Comparison of ENCODE assay signal across 20 cellular contexts in genomic region chr3:134459506-134460041, GRCh38. TPM values are rescaled to one million over a fixed set of nuclear protein-coding genes. Genes with fewer than 3 reads are reported as not detected.
DNase-seq lines count a peak whose midpoint lies in the region; TF ChIP-seq lines count a peak whose summit lies in the region.
"Had no signal": no experiment of that assay in that cellular context is flagged by ENCODE, and none has a peak within 500 bp of the region (broad histone marks: within the 10 kb centered on the region; RNA-seq: fewer than 3 reads in every experiment).

No MANE protein-coding gene starts in this region.

- H3K27ac ChIP-seq in esophagus muscularis mucosa (replicated peaks in 1 of 4) (no peak overlapping the region), osteoblast (ENCODE audit: low read depth, low read length) (peak overlapping the region; percentile 96), brain microvascular endothelial cell (no peak overlapping the region), caudate nucleus (ENCODE audit: low read depth, low read length) (no peak overlapping the region)
- H3K27ac ChIP-seq: BLaER1 treated with 17β-estradiol and CSF1 and Interleukin-3, amounts not matched to agents 10 nM and 100 nM; PC-9 had no signal

- TF ChIP-seq CTCF in HFFc6 (IDR thresholded peaks at IDR 0.05) (no peak), esophagus muscularis mucosa (IDR thresholded peaks at IDR 0.05) (no peak), osteoblast (IDR thresholded peaks at IDR 0.05; ENCODE audit: extremely low read depth, low read depth, low read length) (no peak), brain microvascular endothelial cell (IDR thresholded peaks at IDR 0.05; ENCODE audit: low read depth, low read length, missing control alignments) (no peak)

- WGBS in esophagus muscularis mucosa = 90% methylated on average over 5 of the region's 5 CpGs

- peaks cover 25 to 48% (median 37%) of the 10 kb centered on the region in 4 donors for H3K4me1 ChIP-seq in esophagus muscularis mucosa
- H3K4me1 ChIP-seq in osteoblast (ENCODE audit: insufficient read depth, low read length) = peaks cover 39% of the 10 kb centered on the region
- H3K4me1 ChIP-seq: BLaER1 treated with 17β-estradiol and CSF1 and Interleukin-3, amounts not matched to agents 10 nM and 100 nM had no signal

- no peak overlapping the region for H2AFZ ChIP-seq in osteoblast (ENCODE audit: low read length)
- H2AFZ ChIP-seq: PC-9 had no signal

- H4K20me1 ChIP-seq in osteoblast (ENCODE audit: insufficient read depth, low read length) = no peaks in the 10 kb centered on the region
- H4K20me1 ChIP-seq: BLaER1 treated with 17β-estradiol and CSF1 and Interleukin-3, amounts not matched to agents 10 nM and 100 nM had no signal

- peak; percentile 55 for DNase-seq in NCI-H82 (lab: John Stamatoyannopoulos, UW)
- no peak for DNase-seq in NCI-H82 treated with DMSO at 0.1 percent for 48 hours (lab: John Stamatoyannopoulos, UW; ENCODE audit: unreplicated experiment)
- DNase-seq in HFFc6 = no peak
- peak; percentile 60 for DNase-seq in esophagus muscularis mucosa (ENCODE audit: extremely low spot score)
- no peak for DNase-seq in osteoblast (ENCODE audit: insufficient read length, low spot score, missing footprints)
- DNase-seq in brain microvascular endothelial cell = no peak
- DNase-seq in caudate nucleus (lab: John Stamatoyannopoulos, UW) = no peak
- DNase-seq: 8988T; CD4-positive, alpha-beta memory T cell; Karpas-422; NCI-H1105 treated with DMSO at 0.1 percent for 48 hours; NCI-H2029 treated with DMSO at 0.1 percent for 48 hours; NCI-H2171 treated with DMSO at 0.1 percent for 48 hours; NCI-H446; NCI-H526 treated with DMSO at 0.1 percent for 48 hours; PC-9; RPMI8226; SIG-M5; SK-N-SH had no signal

- intact Hi-C loops in esophagus muscularis mucosa (cut with DNase I) = no loop called here

- TF ChIP-seq EP300 in esophagus muscularis mucosa (IDR thresholded peaks at IDR 0.05) = no peak

- no peaks in the 10 kb centered on the region; the same call in 1 of the 2 replicates for H3K9me3 Mint-ChIP-seq in HFFc6
- H3K9me3 Mint-ChIP-seq: CD4-positive, alpha-beta memory T cell had no signal

- peaks cover 10% of the 10 kb centered on the region for H3K27me3 Mint-ChIP-seq in HFFc6 (ENCODE audit: insufficient read depth)

- H3K9me3 ChIP-seq in esophagus muscularis mucosa = no peaks in the 10 kb centered on the region
- no peaks in the 10 kb centered on the region for H3K9me3 ChIP-seq in osteoblast (ENCODE audit: low read depth, low read length)
- H3K9me3 ChIP-seq: BLaER1 treated with 17β-estradiol and CSF1 and Interleukin-3, amounts not matched to agents 10 nM and 100 nM; SK-N-SH had no signal

- peak overlapping the region; percentile 53 for H3K27ac Mint-ChIP-seq in HFFc6
- H3K27ac Mint-ChIP-seq: CD4-positive, alpha-beta memory T cell had no signal

- no peaks in the 10 kb centered on the region for H3K36me3 Mint-ChIP-seq in HFFc6 (ENCODE audit: low read depth)
- H3K36me3 Mint-ChIP-seq: CD4-positive, alpha-beta memory T cell had no signal

- H3K4me3 Mint-ChIP-seq in HFFc6 = no peak overlapping the region
- H3K4me3 Mint-ChIP-seq: CD4-positive, alpha-beta memory T cell had no signal

- H3K36me3 ChIP-seq in esophagus muscularis mucosa = no peaks in the 10 kb centered on the region
- H3K36me3 ChIP-seq in osteoblast (ENCODE audit: insufficient read depth, low read length) = no peaks in the 10 kb centered on the region
- H3K36me3 ChIP-seq in brain microvascular endothelial cell (replicated peaks) = no peaks in the 10 kb centered on the region
- H3K36me3 ChIP-seq: BLaER1 treated with 17β-estradiol and CSF1 and Interleukin-3, amounts not matched to agents 10 nM and 100 nM had no signal

- H3K27me3 ChIP-seq in esophagus muscularis mucosa (no peaks in the 10 kb centered on the region), osteoblast (ENCODE audit: insufficient read depth, low read length) (no peaks in the 10 kb centered on the region), brain microvascular endothelial cell (replicated peaks) (no peaks in the 10 kb centered on the region)
- H3K27me3 ChIP-seq: BLaER1 treated with 17β-estradiol and CSF1 and Interleukin-3, amounts not matched to agents 10 nM and 100 nM had no signal

- H3K4me3 ChIP-seq in esophagus muscularis mucosa (no peak overlapping the region), osteoblast (ENCODE audit: insufficient read depth, low read length) (no peak overlapping the region), brain microvascular endothelial cell (ENCODE audit: low read depth, low read length) (no peak overlapping the region)
- H3K4me3 ChIP-seq: BLaER1 treated with 17β-estradiol and CSF1 and Interleukin-3, amounts not matched to agents 10 nM and 100 nM; PC-9 had no signal

- peaks cover 65% of the 10 kb centered on the region for H3K4me1 Mint-ChIP-seq in HFFc6 (ENCODE audit: low read depth)
- H3K4me1 Mint-ChIP-seq: CD4-positive, alpha-beta memory T cell had no signal

- TF ChIP-seq POLR2A in esophagus muscularis mucosa (IDR thresholded peaks at IDR 0.05; ENCODE audit: low read depth) = no peak

- no peaks in the 10 kb centered on the region for H3K79me2 ChIP-seq in osteoblast (ENCODE audit: insufficient read depth, low read length)

- in situ Hi-C loops in brain microvascular endothelial cell (cut with HindIII; ENCODE audit: low pct_ligation_motif_present, low sequenced_read_pairs) = no loop called here

- no peak overlapping the region for H3K4me2 ChIP-seq in osteoblast (ENCODE audit: insufficient read depth, low read length)
- H3K4me2 ChIP-seq: BLaER1 treated with 17β-estradiol and CSF1 and Interleukin-3, amounts not matched to agents 10 nM and 100 nM; PC-9 had no signal

RNA-seq across cellular contexts. Expression of gene ANAPC13, which starts 26.2 kb away (rescaled TPM):
- 100 to 1,000 TPM; 123 to 152 (median 137) TPM for total RNA-seq in HFFc6 (2021; fragmentation: NEBNext Ultra II Directional; extraction: Animal tissue kit (Norgen Biotek cat#: 25700))
- total RNA-seq in esophagus muscularis mucosa = 10 to 100 TPM; 32.5 to 78.9 (median 49.4) TPM
- total RNA-seq in osteoblast = 68.4 and 77.5 TPM in 2 replicates

RNA-seq across cellular contexts. Expression of gene CEP63, which starts 26.3 kb away (rescaled TPM):
- 10 to 100 TPM; 17.3 to 23.3 (median 21.3) TPM for total RNA-seq in HFFc6 (2021; fragmentation: NEBNext Ultra II Directional; extraction: Animal tissue kit (Norgen Biotek cat#: 25700))
- total RNA-seq in esophagus muscularis mucosa (10 to 100 TPM; 16.7 to 26.2 (median 22.6) TPM), osteoblast (15.9 and 42.4 TPM in 2 replicates)

Comparison
In these comparisons a context has a peak if more than half of its experiments do, and no peak if none do; other contexts are left out.
1. DNase-seq: peak in NCI-H82 (single experiment) and esophagus muscularis mucosa (single experiment); none in NCI-H82 treated with DMSO at 0.1 percent for 48 hours (single experiment), HFFc6 (single experiment), osteoblast (single experiment), brain microvascular endothelial cell (single experiment) and caudate nucleus (0 of 61).